ENCODE assay signal across 9 cellular contexts in the genomic region with DNA sequence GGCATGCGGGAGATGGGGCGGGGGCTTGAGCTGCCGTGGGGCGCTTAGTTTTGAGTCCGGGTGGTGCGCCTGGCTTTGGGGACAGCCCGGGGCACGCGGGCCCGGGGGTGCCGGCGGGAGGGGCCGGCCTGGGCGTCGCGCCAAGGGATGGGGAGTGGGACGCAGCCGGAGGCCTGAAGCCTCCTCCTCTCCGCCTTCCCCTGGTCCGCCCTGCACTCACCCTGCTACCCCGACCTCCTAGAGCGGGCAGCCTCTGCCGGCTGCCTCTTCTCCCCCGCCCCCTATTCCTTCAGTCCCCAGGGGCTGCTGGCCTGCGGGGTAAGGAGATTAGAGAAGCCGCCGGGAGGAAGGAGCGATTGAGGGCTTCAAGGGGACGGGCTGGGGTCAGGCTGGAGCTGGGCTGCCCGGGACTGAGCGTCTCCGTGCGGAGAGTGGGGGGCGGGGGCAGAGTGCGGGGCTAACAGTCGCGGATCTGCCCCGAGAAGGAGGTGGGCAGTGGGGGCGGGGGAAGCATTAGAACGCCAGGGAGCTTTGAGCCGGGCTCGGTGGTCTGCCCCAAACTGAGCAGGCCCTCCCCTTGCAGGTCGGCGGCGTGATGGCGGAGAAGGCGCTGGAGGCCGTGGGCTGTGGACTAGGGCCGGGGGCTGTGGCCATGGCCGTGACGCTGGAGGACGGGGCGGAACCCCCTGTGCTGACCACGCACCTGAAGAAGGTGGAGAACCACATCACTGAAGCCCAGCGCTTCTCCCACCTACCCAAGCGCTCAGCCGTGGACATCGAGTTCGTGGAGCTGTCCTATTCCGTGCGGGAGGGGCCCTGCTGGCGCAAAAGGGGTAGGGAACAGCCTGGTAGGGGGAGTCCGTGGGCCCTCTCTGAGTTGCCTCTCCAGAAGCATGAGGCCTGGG. TPM values are rescaled to one million over a fixed set of nuclear protein-coding genes. Genes with fewer than 3 reads are reported as not detected.
DNase-seq lines count a peak whose midpoint lies in the region; ATAC-seq and TF ChIP-seq lines count a peak whose summit lies in the region.
"Had no signal": no experiment of that assay in that cellular context is flagged by ENCODE, and none has a peak within 500 bp of the region (broad histone marks: within the 10 kb centered on the region; RNA-seq: fewer than 3 reads in every experiment).

No MANE protein-coding gene starts in this region.

- in situ Hi-C loops in KBM-7 (cut with MboI; ENCODE audit: low pct_unique_long_range_greater_than_20kb, low sequenced_read_pairs), result no loop called here

- DNase-seq in D341Med (ENCODE audit: low spot score), result peak; percentile 81
- peak; percentile 91 for DNase-seq in NCI-H82 (lab: John Stamatoyannopoulos, UW)
- no peak for DNase-seq in epithelial cell of proximal tubule (ENCODE audit: low read depth)
- DNase-seq in KBM-7, result no peak
- no peak for DNase-seq in epidermal melanocyte (ENCODE audit: insufficient read length, low spot score)

- H3K4me1 ChIP-seq in neutrophil (ENCODE audit: control insufficient read depth in 1 of 2, insufficient read depth in 1 of 2, low read depth in 1 of 2, low read length in 1 of 2), result peaks cover 10 to 21% of the 10 kb centered on the region in 2 experiments

- peaks cover 96% of the 10 kb centered on the region for H3K27me3 ChIP-seq in neutrophil

- H3K27ac ChIP-seq in neutrophil, result no peak overlapping the region

- ATAC-seq in HG02852 (IDR thresholded peaks at IDR 0.05; ENCODE audit: unreplicated experiment) (no peak), HG03469 (IDR thresholded peaks at IDR 0.05; ENCODE audit: unreplicated experiment) (no peak)

- peak overlapping the region; percentile 57 for H3K4me3 ChIP-seq in epithelial cell of proximal tubule (ENCODE audit: low read depth, low read length)
- peak overlapping the region; percentile 52 to 62 for H3K4me3 ChIP-seq in neutrophil (ENCODE audit: low read depth in 1 of 2, low read length in 1 of 2)

- H3K36me3 ChIP-seq in neutrophil, result no peaks in the 10 kb centered on the region

- H3K9me3 ChIP-seq in neutrophil, result no peaks in the 10 kb centered on the region

- TF ChIP-seq CTCF in epithelial cell of proximal tubule (conservative IDR thresholded peaks at IDR 0.05; ENCODE audit: low read depth, low read length) (no peak), neutrophil (IDR thresholded peaks at IDR 0.05) (no peak)

RNA-seq across cellular contexts. Expression of a gene that starts 0.8 kb away (rescaled TPM):
- total RNA-seq in epithelial cell of proximal tubule, result under 0.01 TPM in 1 of 2 replicates, not detected in the other

RNA-seq across cellular contexts. Expression of a gene that starts 18.9 kb away (rescaled TPM):
- total RNA-seq in epithelial cell of proximal tubule, result 13.2 and 14.7 TPM in 2 replicates

RNA-seq across cellular contexts. Expression of a gene that starts 28.2 kb away (rescaled TPM):
- 11.9 and 13.7 TPM in 2 replicates for total RNA-seq in epithelial cell of proximal tubule

RNA-seq across cellular contexts. Expression of a gene that starts 35.7 kb away (rescaled TPM):
- not detected in 2 replicates for total RNA-seq in epithelial cell of proximal tubule
- total RNA-seq: myocyte had no signal

RNA-seq across cellular contexts. Expression of a gene that starts 42.5 kb away (rescaled TPM):
- 6.1 and 8.2 TPM in 2 replicates for total RNA-seq in epithelial cell of proximal tubule

Comparison
In these comparisons a context has a peak if more than half of its experiments do, and no peak if none do; other contexts are left out.
1. DNase-seq: peak in D341Med (single experiment) and NCI-H82 (single experiment); none in epithelial cell of proximal tubule (single experiment), KBM-7 (single experiment) and epidermal melanocyte (single experiment).